In genomic region chr5:139740993-139741672, GRCh38 we compare ENCODE assay signal across 1 cellular context.
A peak's percentile ranks its signal among the peaks of the same experiment; 100 is the strongest.
TF ChIP-seq lines count a peak whose summit lies in the region.

No MANE protein-coding gene starts in this region.

TF ChIP-seq in GM12878, 131 proteins besides CTCF, POLR2A, EP300 and RAD21 (continued from another document):
- TF ChIP-seq PKNOX1 (IDR thresholded peaks at IDR 0.05) (peak; percentile 32; the same call in 1 of the 2 replicates), ELK1 (IDR thresholded peaks at IDR 0.05; ENCODE audit: low read depth, low read length) (no peak), DPF2 (IDR thresholded peaks at IDR 0.05) (peak; percentile 92), NR2F1 (conservative IDR thresholded peaks at IDR 0.05) (0 out of 2 replicates have a peak, but pooled peaks have one; percentile 39), POU2F2 (IDR thresholded peaks at IDR 0.05; ENCODE audit: borderline replicate concordance, low read depth, low read length) (no peak), BHLHE40 (IDR thresholded peaks at IDR 0.05; ENCODE audit: borderline replicate concordance in 1 of 2, low read depth in 2 of 2, low read length in 1 of 2) (0 out of 4 replicates have a peak, but pooled peaks of 1 of the 2 experiments have one; percentile 3), TCF7 (IDR thresholded peaks at IDR 0.05; ENCODE audit: borderline replicate concordance) (no peak)
